ENCODE assay signal across 16 cellular contexts in genomic region chr7:26618898-26619297, GRCh38.
"Had no signal": no experiment of that assay in that cellular context is flagged by ENCODE, and none has a peak within 500 bp of the region (broad histone marks: within the 10 kb centered on the region; RNA-seq: fewer than 3 reads in every experiment).

No MANE protein-coding gene starts in this region.

- FAIRE-seq: colon, pancreas had no signal

- H3K27ac ChIP-seq: gastroesophageal sphincter, pancreas, thyroid gland, uterus had no signal

- H3K36me3 ChIP-seq: gastroesophageal sphincter, pancreas, thyroid gland, uterus had no signal

- ATAC-seq: activated CD8-positive, alpha-beta T cell treated with anti-CD3 and anti-CD28 coated beads for 36 hours; activated naive CD4-positive, alpha-beta T cell treated with anti-CD3 and anti-CD28 coated beads, Interleukin-2, amount 50 U/mL, for 72 hours; activated T-cell treated with anti-CD3 and anti-CD28 coated beads, Interleukin-2, amount 50 U/mL, for 4 hours; gastroesophageal sphincter; left colon; pancreas; stimulated activated naive B cell treated with anti-CD40 and anti-IgM and Interleukin-4, amounts not matched to agents 10 μg/mL and 1 μg/mL and 100 μg/mL, for 72 hours had no signal

- H3K4me3 ChIP-seq: gastroesophageal sphincter, lung, pancreas, thyroid gland, uterus had no signal

- DNase-seq: activated B cell treated with CpG ODN at 0.5 μM for 24 hours; activated CD4-positive, alpha-beta T cell treated with anti-CD3 and anti-CD28 coated beads for 48 hours; activated CD8-positive, alpha-beta T cell treated with anti-CD3 and anti-CD28 coated beads for 36 hours; activated effector memory CD4-positive, alpha-beta T cell treated with Interleukin-2 at 50 U/mL for 16 hours; activated T-cell treated with anti-CD3 and anti-CD28 coated beads, Interleukin-2, amount 50 U/mL, for 4 hours; left colon; midbrain; pancreas; stimulated activated CD4-positive, alpha-beta T cell treated with anti-CD3 and anti-CD28 coated beads, Interleukin-4, amount 100 ng/mL, for 1 hour; stimulated activated naive B cell treated with anti-CD40 and anti-IgM and Interleukin-4, amounts not matched to agents 10 μg/mL and 1 μg/mL and 100 μg/mL, for 72 hours; thyroid gland; uterus had no signal

- H3K4me1 ChIP-seq: gastroesophageal sphincter, pancreas, thyroid gland, uterus had no signal

- H3K27me3 ChIP-seq: gastroesophageal sphincter, pancreas, thyroid gland, uterus had no signal

- H3K9me3 ChIP-seq: gastroesophageal sphincter, pancreas, thyroid gland, uterus had no signal
